ENCODE assay signal across 23 cellular contexts in the genomic region with DNA sequence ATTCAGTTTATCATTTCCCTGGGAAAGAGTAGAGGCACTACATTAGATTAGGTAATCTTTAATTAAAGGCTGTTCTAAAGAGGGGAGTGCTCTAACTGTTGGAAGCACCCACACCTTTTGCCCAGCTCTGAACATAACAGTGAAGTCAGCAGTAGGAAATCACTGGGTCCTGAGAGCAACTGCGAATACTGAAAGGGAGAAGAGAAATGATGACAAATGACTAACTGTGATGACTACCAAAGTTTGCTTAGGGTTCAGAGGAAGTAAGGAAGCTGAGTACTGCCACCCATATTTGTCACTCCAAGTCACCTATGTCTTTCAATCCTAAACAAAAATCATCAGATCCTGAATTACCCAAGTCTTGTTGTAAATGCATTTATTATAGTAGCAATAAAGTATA.
"Had no signal": no experiment of that assay in that cellular context is flagged by ENCODE, and none has a peak within 500 bp of the region (broad histone marks: within the 10 kb centered on the region; RNA-seq: fewer than 3 reads in every experiment).

No MANE protein-coding gene starts in this region.

- H3K27me3 Mint-ChIP-seq: activated CD4-positive, alpha-beta memory T cell treated with anti-CD3 and anti-CD28 coated beads for 36 hours; activated naive CD8-positive, alpha-beta T cell treated with anti-CD3 and anti-CD28 coated beads for 36 hours; brain had no signal

- H3K9me3 ChIP-seq: gastrocnemius medialis, left lung, prostate gland, right atrium auricular region, stomach, testis, upper lobe of left lung had no signal

- H3K36me3 ChIP-seq: gastrocnemius medialis, prostate gland had no signal

- H3K36me3 Mint-ChIP-seq: activated CD4-positive, alpha-beta memory T cell treated with anti-CD3 and anti-CD28 coated beads for 36 hours; activated naive CD8-positive, alpha-beta T cell treated with anti-CD3 and anti-CD28 coated beads for 36 hours had no signal

- H3K27ac Mint-ChIP-seq: activated CD4-positive, alpha-beta memory T cell treated with anti-CD3 and anti-CD28 coated beads for 36 hours; activated naive CD8-positive, alpha-beta T cell treated with anti-CD3 and anti-CD28 coated beads for 36 hours; brain; nephron progenitor cell; T-helper 1 cell treated with Interleukin-12 subunit alpha and Interleukin-12 subunit beta and Interleukin-4 antibody, amounts not matched to agents 30 μg/mL and 1 μg/mL, for 36 hours had no signal

- H3K4me3 ChIP-seq: coronary artery, gastrocnemius medialis, left lung, prostate gland, right atrium auricular region, skin epidermis, stomach, testis, upper lobe of left lung had no signal

- DNase-seq: activated CD4-positive, alpha-beta memory T cell treated with anti-CD3 and anti-CD28 coated beads for 36 hours; activated naive CD4-positive, alpha-beta T cell; activated naive CD8-positive, alpha-beta T cell treated with anti-CD3 and anti-CD28 coated beads for 36 hours; central memory CD4-positive, alpha-beta T cell; erythroblast; gastrocnemius medialis; head of caudate nucleus; kidney; mammary epithelial cell; nephron progenitor cell; occipital lobe; stimulated activated CD4-positive, alpha-beta T cell treated with anti-CD3 and anti-CD28 coated beads, Interleukin-2, amount 100 ng/mL, for 48 hours; stomach; testis; upper lobe of left lung; WERI-Rb-1 had no signal

- H3K27ac ChIP-seq: coronary artery, gastrocnemius medialis, left lung, prostate gland, right atrium auricular region, skin epidermis, stomach, testis, upper lobe of left lung, WERI-Rb-1 had no signal

- H3K27me3 ChIP-seq: gastrocnemius medialis, left lung, right atrium auricular region, stomach, testis, upper lobe of left lung had no signal

- H3K4me3 Mint-ChIP-seq: activated CD4-positive, alpha-beta memory T cell treated with anti-CD3 and anti-CD28 coated beads for 36 hours; activated naive CD8-positive, alpha-beta T cell treated with anti-CD3 and anti-CD28 coated beads for 36 hours; brain; nephron progenitor cell; T-helper 1 cell treated with Interleukin-12 subunit alpha and Interleukin-12 subunit beta and Interleukin-4 antibody, amounts not matched to agents 30 μg/mL and 1 μg/mL, for 36 hours had no signal

- H3K4me1 ChIP-seq: gastrocnemius medialis, left lung, prostate gland, right atrium auricular region, stomach, testis, upper lobe of left lung had no signal

- H3K4me1 Mint-ChIP-seq: activated naive CD8-positive, alpha-beta T cell treated with anti-CD3 and anti-CD28 coated beads for 36 hours; brain had no signal

- H3K9me3 Mint-ChIP-seq: activated CD4-positive, alpha-beta memory T cell treated with anti-CD3 and anti-CD28 coated beads for 36 hours; activated naive CD8-positive, alpha-beta T cell treated with anti-CD3 and anti-CD28 coated beads for 36 hours; brain; nephron progenitor cell; T-helper 1 cell treated with Interleukin-12 subunit alpha and Interleukin-12 subunit beta and Interleukin-4 antibody, amounts not matched to agents 30 μg/mL and 1 μg/mL, for 36 hours had no signal
